Comparison of ENCODE assay signal across 17 cellular contexts in genomic region chr5:83029912-83030311, GRCh38. TPM values are rescaled to one million over a fixed set of nuclear protein-coding genes. Genes with fewer than 3 reads are reported as not detected.
DNase-seq lines count a peak whose midpoint lies in the region.
"Had no signal": no experiment of that assay in that cellular context is flagged by ENCODE, and none has a peak within 500 bp of the region (broad histone marks: within the 10 kb centered on the region; RNA-seq: fewer than 3 reads in every experiment).

No MANE protein-coding gene starts in this region.

- H3K36me3 ChIP-seq in trophoblast cell (ENCODE audit: control insufficient read depth in 1 of 2, insufficient read depth in 2 of 2, low read length in 2 of 2) = no peaks in the 10 kb centered on the region

- DNase-seq in DMS53 (lab: John Stamatoyannopoulos, UW) (peak; percentile 5), DMS53 treated with DMSO at 0.1 percent for 48 hours (lab: John Stamatoyannopoulos, UW; ENCODE audit: unreplicated experiment) (no peak), NCI-H460 (ENCODE audit: extremely low read depth, low read depth) (peak; percentile 4), fibroblast of gingiva (ENCODE audit: low read depth) (peak; percentile 30), trophoblast cell (peak; percentile 85 to 91), DMS79 (lab: John Stamatoyannopoulos, UW) (no peak), NCI-H345 treated with DMSO at 0.1 percent for 48 hours (lab: John Stamatoyannopoulos, UW; ENCODE audit: unreplicated experiment) (no peak)
- DNase-seq in activated effector memory CD4-positive, alpha-beta T cell treated with anti-CD3 and anti-CD28 coated beads, Interleukin-2, amount 50 U/mL, for 16 hours = no peak
- DNase-seq: activated naive CD4-positive, alpha-beta T cell; central memory CD4-positive, alpha-beta T cell; NCI-H2029 treated with DMSO at 0.1 percent for 48 hours; NK-92 treated with Interleukin-12 subunit alpha and Interleukin-12 subunit beta, amount 100 ng/mL, for 24 hours; SIG-M5; stimulated activated CD4-positive, alpha-beta T cell treated with anti-CD3 and anti-CD28 coated beads, Interleukin-12 subunit alpha, Interleukin-12 subunit beta, amount 100 ng/mL, for 4 hours; substantia nigra had no signal

- no peaks in the 10 kb centered on the region for H3K27me3 ChIP-seq in trophoblast cell (ENCODE audit: insufficient read depth, low read length)

- no peak overlapping the region for H3K23ac ChIP-seq in trophoblast cell (ENCODE audit: low read length)

- no CpG with 5 or more reads among the region's 2 CpGs for WGBS in trophoblast cell (ENCODE audit: extremely low coverage, insufficient coverage, insufficient read length)

- H3K4me1 ChIP-seq in trophoblast cell (ENCODE audit: control insufficient read depth in 1 of 2, insufficient read depth in 2 of 2, low read length in 2 of 2) = peaks cover 6 to 13% of the 10 kb centered on the region in 2 experiments

- peaks cover 24% of the 10 kb centered on the region for H3K79me1 ChIP-seq in trophoblast cell (ENCODE audit: low read length)

- H4K12ac ChIP-seq in trophoblast cell (ENCODE audit: low read depth, low read length) = no peak overlapping the region

- H3K18ac ChIP-seq in trophoblast cell (ENCODE audit: low read length) = peak overlapping the region; percentile 91

- H3K4ac ChIP-seq in trophoblast cell (ENCODE audit: low read depth, low read length) = peak overlapping the region; percentile 88

- peak overlapping the region; percentile 88 for H2BK12ac ChIP-seq in trophoblast cell (ENCODE audit: low read length)

- H2AK5ac ChIP-seq in trophoblast cell (ENCODE audit: low read length) = peak overlapping the region; percentile 79

- no peak overlapping the region for H3K4me2 ChIP-seq in trophoblast cell (ENCODE audit: low read length)
- H3K4me2 ChIP-seq: KMS-11 had no signal

- H4K8ac ChIP-seq in trophoblast cell (ENCODE audit: low read depth, low read length) = peak overlapping the region; percentile 71

- no peak overlapping the region for H3K9ac ChIP-seq in trophoblast cell (ENCODE audit: low read length)
- H3K9ac ChIP-seq: KMS-11 had no signal

- H3K4me3 ChIP-seq in trophoblast cell (ENCODE audit: low read depth, low read length) = no peak overlapping the region

- H2BK120ac ChIP-seq in trophoblast cell (ENCODE audit: insufficient read depth, low read length, poor library complexity) = peak overlapping the region; percentile 83

- H3K27ac ChIP-seq in trophoblast cell (ENCODE audit: low read depth, low read length) = peak overlapping the region; percentile 8
- H3K27ac ChIP-seq: 22Rv1, KMS-11 had no signal

- no peak overlapping the region for H2AFZ ChIP-seq in trophoblast cell (ENCODE audit: insufficient read depth, low read length, poor library complexity)

- H2BK5ac ChIP-seq in trophoblast cell (ENCODE audit: low read depth, low read length, poor library complexity) = peak overlapping the region; percentile 32

- peak overlapping the region; percentile 90 for H3K14ac ChIP-seq in trophoblast cell (ENCODE audit: low read length)

- H4K91ac ChIP-seq in trophoblast cell (ENCODE audit: low read depth, low read length) = peak overlapping the region; percentile 74

- H3K79me2 ChIP-seq in trophoblast cell (ENCODE audit: control insufficient read depth, insufficient read depth, low read length, poor library complexity) = no peaks in the 10 kb centered on the region

- H3K9me3 ChIP-seq in trophoblast cell (ENCODE audit: insufficient read depth, low read depth, low read length) = no peaks in the 10 kb centered on the region

RNA-seq across cellular contexts. Expression of gene TMEM167A, which starts 47.3 kb away (rescaled TPM):
- total RNA-seq in NCI-H460 (2014; rRNA removed; shearing (Covaris generic)) = 92.3 and 92.5 TPM in 2 replicates
- 54.0 and 90.1 TPM in 2 replicates for polyA plus RNA-seq in NCI-H460 (2014; cell fraction: nucleus; rRNA removed)
- polyA plus RNA-seq in trophoblast cell (2013) = 122 and 124 TPM in 2 replicates

RNA-seq across cellular contexts. Expression of gene XRCC4, which starts 47.4 kb away (rescaled TPM):
- 21.3 TPM in 2 replicates for total RNA-seq in NCI-H460 (2014; rRNA removed; shearing (Covaris generic))
- polyA plus RNA-seq in NCI-H460 (2014; cell fraction: nucleus; rRNA removed) = 6.5 and 11.9 TPM in 2 replicates
- polyA plus RNA-seq in trophoblast cell (2013) = 15.4 and 16.3 TPM in 2 replicates

Comparison
In these comparisons a context has a peak if more than half of its experiments do, and no peak if none do; other contexts are left out.
1. DNase-seq: peak in DMS53 (single experiment), NCI-H460 (single experiment), fibroblast of gingiva (single experiment) and trophoblast cell (2 of 2); none in DMS53 treated with DMSO at 0.1 percent for 48 hours (single experiment), DMS79 (single experiment), activated effector memory CD4-positive, alpha-beta T cell treated with anti-CD3 and anti-CD28 coated beads, Interleukin-2, amount 50 U/mL, for 16 hours (single experiment) and NCI-H345 treated with DMSO at 0.1 percent for 48 hours (single experiment).